Comparison of ENCODE assay signal across 17 cellular contexts in the genomic region with DNA sequence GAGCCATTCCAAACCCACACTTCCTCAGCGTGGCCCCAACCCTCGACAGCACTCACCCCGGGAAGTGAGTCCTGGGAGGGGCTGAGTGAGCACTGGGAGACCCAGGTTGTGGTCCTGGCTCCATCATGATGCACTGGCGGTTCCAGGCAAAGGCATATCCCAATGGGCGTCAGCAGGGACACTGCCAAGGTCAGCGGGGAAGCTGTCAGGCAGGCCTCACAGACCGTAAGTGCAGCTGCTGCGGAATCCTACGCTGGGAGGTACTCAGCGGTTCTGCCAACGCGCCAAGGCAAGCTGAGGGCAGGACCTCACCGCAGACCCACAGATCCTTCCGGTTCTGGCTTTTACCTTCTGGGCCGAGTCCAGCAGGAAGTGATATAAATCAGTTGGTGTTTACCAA. TPM values are rescaled to one million over a fixed set of nuclear protein-coding genes. Genes with fewer than 3 reads are reported as not detected.
A peak's percentile ranks its signal among the peaks of the same experiment; 100 is the strongest.
DNase-seq lines count a peak whose midpoint lies in the region; ATAC-seq and TF ChIP-seq lines count a peak whose summit lies in the region.
"Had no signal": no experiment of that assay in that cellular context is flagged by ENCODE, and none has a peak within 500 bp of the region (broad histone marks: within the 10 kb centered on the region; RNA-seq: fewer than 3 reads in every experiment).

No MANE protein-coding gene starts in this region.

- no peak for ATAC-seq in foreskin keratinocyte

- peaks cover 57 to 59% of the 10 kb centered on the region in 2 experiments for H3K36me3 ChIP-seq in mesenchymal stem cell (ENCODE audit: control insufficient read depth in 1 of 2, insufficient read depth in 2 of 2, low read depth in 1 of 2, low read length in 2 of 2)
- H3K36me3 ChIP-seq in tibial artery = peaks cover 48 to 58% (median 55%) of the 10 kb centered on the region in 3 donors

- WGBS in mesenchymal stem cell = 97% methylated on average over 13 of the region's 15 CpGs

- H3K18ac ChIP-seq in mesenchymal stem cell (ENCODE audit: low read depth in 1 of 2, low read length in 2 of 2) = no peak overlapping the region

- no peak overlapping the region for H3K4me3 ChIP-seq in mesenchymal stem cell (ENCODE audit: insufficient read depth in 1 of 2, low read depth in 1 of 2, low read length in 2 of 2)
- no peak overlapping the region for H3K4me3 ChIP-seq in tibial artery

- H3K23ac ChIP-seq in mesenchymal stem cell (ENCODE audit: low read length in 2 of 2) = no peak overlapping the region

- DNase-seq in mesenchymal stem cell (no peak), tibial artery (no peak), foreskin keratinocyte (no peak), NCI-H2081 (lab: John Stamatoyannopoulos, UW) (no peak), NCI-H146 (lab: John Stamatoyannopoulos, UW) (no peak)
- DNase-seq: activated CD4-positive, CD25-positive, alpha-beta regulatory T cell; activated CD8-positive, alpha-beta memory T cell treated with anti-CD3 and anti-CD28 coated beads, Interleukin-2, amount 50 U/mL, for 48 hours; activated naive CD4-positive, alpha-beta T cell treated with anti-CD3 and anti-CD28 coated beads, Interleukin-2, amount 10 ng/mL, durations not matched to agents 7 days and 5 days; central memory CD4-positive, alpha-beta T cell; NCI-H1694 treated with DMSO at 0.1 percent for 48 hours; NCI-H69; stimulated activated CD4-positive, alpha-beta T cell treated with anti-CD3 and anti-CD28 coated beads, Interleukin-1b, Interleukin-23, amount 100 ng/mL, for 48 hours had no signal

- H2AFZ ChIP-seq in mesenchymal stem cell (ENCODE audit: low read depth, low read length) = no peak overlapping the region

- no peaks in the 10 kb centered on the region for H3K9me3 ChIP-seq in mesenchymal stem cell (ENCODE audit: control insufficient read depth, low read length)
- no peaks in the 10 kb centered on the region for H3K9me3 ChIP-seq in tibial artery
- H3K9me3 ChIP-seq: Peyer's patch had no signal

- H2AK5ac ChIP-seq in mesenchymal stem cell (ENCODE audit: low read length, severe bottlenecking) = peak overlapping the region; percentile 14

- H2BK5ac ChIP-seq in mesenchymal stem cell (ENCODE audit: low read depth, low read length, poor library complexity, severe bottlenecking) = peak overlapping the region; percentile 25

- no peak overlapping the region for H2BK120ac ChIP-seq in mesenchymal stem cell (ENCODE audit: low read depth, low read length)

- H3K14ac ChIP-seq in mesenchymal stem cell (ENCODE audit: low read length in 2 of 2) = no peak overlapping the region

- no peak overlapping the region for H4K91ac ChIP-seq in mesenchymal stem cell (ENCODE audit: low read length)

- H3K4me1 ChIP-seq in mesenchymal stem cell (ENCODE audit: control insufficient read depth, insufficient read depth, low read depth, low read length) (peaks cover 41% of the 10 kb centered on the region), tibial artery (peaks cover 0 to 32% (median 15%) of the 10 kb centered on the region in 4 donors), foreskin keratinocyte (no peaks in the 10 kb centered on the region)

- H2BK12ac ChIP-seq in mesenchymal stem cell (ENCODE audit: low read length in 2 of 2) = no peak overlapping the region

- no peak overlapping the region for H2BK15ac ChIP-seq in mesenchymal stem cell (ENCODE audit: low read depth, poor library complexity, severe bottlenecking)

- no peak overlapping the region for H3K4ac ChIP-seq in mesenchymal stem cell (ENCODE audit: low read depth in 1 of 2, low read length in 2 of 2)

- H3K79me1 ChIP-seq in mesenchymal stem cell (replicated peaks; ENCODE audit: low read length, poor library complexity, severe bottlenecking) = peaks cover 13% of the 10 kb centered on the region

- TF ChIP-seq CTCF in VCaP (conservative IDR thresholded peaks at IDR 0.05) (no peak), tibial artery (IDR thresholded peaks at IDR 0.05) (no peak), foreskin keratinocyte (conservative IDR thresholded peaks at IDR 0.05) (no peak)

- H3K9ac ChIP-seq in mesenchymal stem cell (ENCODE audit: low read length) = no peak overlapping the region

- no peak overlapping the region for H3K4me2 ChIP-seq in mesenchymal stem cell (ENCODE audit: low read length, poor library complexity, severe bottlenecking)

- no peak overlapping the region for H4K8ac ChIP-seq in mesenchymal stem cell (ENCODE audit: low read length)

- H3K27ac ChIP-seq in VCaP (peak overlapping the region; percentile 49; the same call in 1 of the 2 replicates), mesenchymal stem cell (ENCODE audit: low read length, poor library complexity, severe bottlenecking) (peak overlapping the region; percentile 65), tibial artery (peak overlapping the region; percentile 55 to 78), foreskin keratinocyte (no peak overlapping the region)
- H3K27ac ChIP-seq: HL-60 had no signal

- H3K27me3 ChIP-seq in mesenchymal stem cell (ENCODE audit: control insufficient read depth in 1 of 2, insufficient read depth in 1 of 2, low read length in 2 of 2) (peaks cover 0 to 33% of the 10 kb centered on the region in 2 experiments), tibial artery (no peaks in the 10 kb centered on the region), foreskin keratinocyte (peaks cover 28% of the 10 kb centered on the region)
- H3K27me3 ChIP-seq: Peyer's patch had no signal

- intact Hi-C loops in tibial artery (cut with DNase I; ENCODE audit: low total_unique reads) = no loop called here

RNA-seq across cellular contexts. Expression of a gene that starts 1.4 kb away (rescaled TPM):
- polyA plus RNA-seq in mesenchymal stem cell (2013, experiment 1 of 2) = not detected
- polyA plus RNA-seq in mesenchymal stem cell (2013, experiment 2 of 2) = not detected
- total RNA-seq in foreskin keratinocyte = not detected in 2 replicates
- polyA plus RNA-seq in foreskin keratinocyte = not detected in 2 replicates
- total RNA-seq: pulmonary artery endothelial cell had no signal

RNA-seq across cellular contexts. Expression of a gene that starts 15.9 kb away (rescaled TPM):
- 48.9 TPM for polyA plus RNA-seq in mesenchymal stem cell (2013, experiment 1 of 2)
- 48.6 TPM for polyA plus RNA-seq in mesenchymal stem cell (2013, experiment 2 of 2)
- total RNA-seq in foreskin keratinocyte = 89.1 and 105 TPM in 2 replicates
- polyA plus RNA-seq in foreskin keratinocyte = 93.8 and 100 TPM in 2 replicates

RNA-seq across cellular contexts. Expression of a gene that starts 29.3 kb away (rescaled TPM):
- polyA plus RNA-seq in mesenchymal stem cell (2013, experiment 1 of 2) = not detected
- polyA plus RNA-seq in mesenchymal stem cell (2013, experiment 2 of 2) = not detected
- 0.07 TPM in 1 of 2 replicates, not detected in the other for total RNA-seq in foreskin keratinocyte
- polyA plus RNA-seq in foreskin keratinocyte = 0.02 and 0.03 TPM in 2 replicates
- total RNA-seq: mononuclear cell, pulmonary artery endothelial cell had no signal

RNA-seq across cellular contexts. Expression of a gene that starts 31.1 kb away (rescaled TPM):
- 16.2 TPM for polyA plus RNA-seq in mesenchymal stem cell (2013, experiment 1 of 2)
- 16.3 TPM for polyA plus RNA-seq in mesenchymal stem cell (2013, experiment 2 of 2)
- total RNA-seq in foreskin keratinocyte = 1.4 and 1.8 TPM in 2 replicates
- polyA plus RNA-seq in foreskin keratinocyte = 1.6 and 1.9 TPM in 2 replicates

RNA-seq across cellular contexts. Expression of a gene that starts 59.7 kb away (rescaled TPM):
- polyA plus RNA-seq in mesenchymal stem cell (2013, experiment 1 of 2) = 4.1 TPM
- 4.0 TPM for polyA plus RNA-seq in mesenchymal stem cell (2013, experiment 2 of 2)
- total RNA-seq in foreskin keratinocyte = 4.4 and 5.6 TPM in 2 replicates
- polyA plus RNA-seq in foreskin keratinocyte = 4.3 TPM in 2 replicates
